Comparison of ENCODE assay signal across 8 cellular contexts in genomic region chr17:82105882-82106696, GRCh38. TPM values are rescaled to one million over a fixed set of nuclear protein-coding genes. Genes with fewer than 3 reads are reported as not detected.
DNase-seq lines count a peak whose midpoint lies in the region; ATAC-seq, FAIRE-seq and TF ChIP-seq lines count a peak whose summit lies in the region.

No MANE protein-coding gene starts in this region.

- no peaks in the 10 kb centered on the region for H4K20me1 ChIP-seq in keratinocyte (ENCODE audit: control insufficient read depth, extremely low read depth, insufficient read depth, low read length)

- DNase-seq in Daoy (ENCODE audit: low read depth) (peak; percentile 53), LNCaP clone FGC (ENCODE audit: low read depth) (peak; percentile 98), SW480 (ENCODE audit: low spot score) (peak; percentile 88), astrocyte of the cerebellum (ENCODE audit: low read depth) (no peak), keratinocyte (ENCODE audit: low read depth, low spot score) (no peak), cerebellum (ENCODE audit: low spot score) (no peak)
- peak; percentile 48 to 62 for DNase-seq in stimulated activated CD4-positive, alpha-beta T cell treated with anti-CD3 and anti-CD28 coated beads, Interleukin-4, amount 100 ng/mL, for 4 hours

- peak overlapping the region; percentile 15 for H3K9ac ChIP-seq in keratinocyte (ENCODE audit: control insufficient read depth, extremely low read depth, insufficient read depth, low read length)

- peak; percentile 73 for ATAC-seq in GM21528 (IDR thresholded peaks at IDR 0.05; ENCODE audit: low FRiP score, unreplicated experiment)

- H3K4me3 ChIP-seq in LNCaP clone FGC (ENCODE audit: low read depth, low read length) = peak overlapping the region; percentile 53
- no peak overlapping the region for H3K4me3 ChIP-seq in astrocyte of the cerebellum (ENCODE audit: low read depth, low read length)
- peak overlapping the region in 1 of 3 experiments; percentile 8 for H3K4me3 ChIP-seq in keratinocyte (ENCODE audit: control insufficient read depth in 2 of 3, extremely low read depth in 1 of 3, insufficient read depth in 2 of 3, low read depth in 1 of 3, low read length in 3 of 3)

- no peaks in the 10 kb centered on the region for H3K9me3 ChIP-seq in keratinocyte (ENCODE audit: control insufficient read depth, low read depth, low read length)

- no peaks in the 10 kb centered on the region for H3K79me2 ChIP-seq in keratinocyte (ENCODE audit: control insufficient read depth, insufficient read depth, low read length)

- dilution Hi-C loops in keratinocyte (cut with MboI; ENCODE audit: extremely low pct_ligation_motif_present, low sequenced_read_pairs) = no loop called here

- peaks cover 29% of the 10 kb centered on the region for H3K4me1 ChIP-seq in keratinocyte (ENCODE audit: control insufficient read depth, extremely low read depth, insufficient read depth, low read length)

- H3K27me3 ChIP-seq in keratinocyte (ENCODE audit: control insufficient read depth, extremely low read depth, insufficient read depth, low read length) = no peaks in the 10 kb centered on the region

- H3K27ac ChIP-seq in keratinocyte (ENCODE audit: control insufficient read depth, insufficient read depth, low read length) = peak overlapping the region; percentile 2

- peak overlapping the region; percentile 56 for H3K4me2 ChIP-seq in keratinocyte (ENCODE audit: control insufficient read depth, extremely low read depth, insufficient read depth, low read depth, low read length)

- H3K9me1 ChIP-seq in keratinocyte (ENCODE audit: control insufficient read depth, extremely low read depth, insufficient read depth, low read length) = peaks cover 2% of the 10 kb centered on the region

- peaks cover 2 to 6% of the 10 kb centered on the region in 2 experiments for H3K36me3 ChIP-seq in keratinocyte (ENCODE audit: control insufficient read depth in 2 of 2, extremely low read depth in 1 of 2, insufficient read depth in 2 of 2, low read length in 2 of 2)

- in situ Hi-C loops in astrocyte of the cerebellum (cut with HindIII; ENCODE audit: low sequenced_read_pairs) = no loop called here

- peak; percentile 74 for FAIRE-seq in keratinocyte (lab: Jason Lieb, UNC)

- TF ChIP-seq CTCF in LNCaP clone FGC (IDR thresholded peaks at IDR 0.05; ENCODE audit: control insufficient read depth, extremely low read depth, insufficient read depth) (peak; percentile 57), astrocyte of the cerebellum (IDR thresholded peaks at IDR 0.05; ENCODE audit: low read depth, low read length, missing control alignments) (peak; percentile 38), keratinocyte (optimal IDR thresholded peaks at IDR 0.05 in 1 of 3, IDR thresholded peaks at IDR 0.05 in 1 of 3, conservative IDR thresholded peaks at IDR 0.05 in 1 of 3; ENCODE audit: extremely low read depth in 1 of 3, insufficient read depth in 2 of 3, low read length in 3 of 3) (peak; percentile 26 to 36 (median 29))

- H2AFZ ChIP-seq in keratinocyte (ENCODE audit: control insufficient read depth, low read length) = peak overlapping the region; percentile 45

RNA-seq across cellular contexts. Expression of gene FASN, which starts 8.1 kb away (rescaled TPM):
- 49.5 and 65.1 TPM in 2 replicates for total RNA-seq in Daoy (2014; rRNA removed; shearing (Covaris generic))
- polyA plus RNA-seq in keratinocyte = 44.7 to 137 TPM (median 55.7 TPM) in 3 replicates
- polyA plus RNA-seq in keratinocyte (2011; ENCODE audit: low read depth) = 54.4 TPM
- polyA plus RNA-seq in keratinocyte (2011; cell fraction: cytosol; rRNA removed) = 40.9 and 142 TPM in 2 replicates
- 190 and 294 TPM in 2 replicates for polyA plus RNA-seq in keratinocyte (2011; cell fraction: nucleus; rRNA removed)
- 53.9 and 385 TPM in 2 replicates for polyA plus RNA-seq in keratinocyte (2012; ENCODE audit: low replicate concordance)
- polyA minus RNA-seq in keratinocyte = 134 to 602 TPM (median 159 TPM) in 3 replicates
- polyA minus RNA-seq in keratinocyte (2011; cell fraction: cytosol; rRNA and poly(A)+ RNA removed) = 642 TPM
- 467 and 561 TPM in 2 replicates for polyA minus RNA-seq in keratinocyte (2011; cell fraction: nucleus; rRNA and poly(A)+ RNA removed)
- 62.7 TPM for total RNA-seq in cerebellum

RNA-seq across cellular contexts. Expression of gene DUS1L, which starts 40.5 kb away (rescaled TPM):
- 82.5 and 99.0 TPM in 2 replicates for total RNA-seq in Daoy (2014; rRNA removed; shearing (Covaris generic))
- 49.1 to 68.3 TPM (median 52.0 TPM) in 3 replicates for polyA plus RNA-seq in keratinocyte
- polyA plus RNA-seq in keratinocyte (2011; ENCODE audit: low read depth) = 24.6 TPM
- polyA plus RNA-seq in keratinocyte (2011; cell fraction: cytosol; rRNA removed) = 50.8 and 74.9 TPM in 2 replicates
- polyA plus RNA-seq in keratinocyte (2011; cell fraction: nucleus; rRNA removed) = 137 and 163 TPM in 2 replicates
- polyA plus RNA-seq in keratinocyte (2012; ENCODE audit: low replicate concordance) = 70.2 and 83.6 TPM in 2 replicates
- polyA minus RNA-seq in keratinocyte = 20.4 to 46.2 TPM (median 22.9 TPM) in 3 replicates
- polyA minus RNA-seq in keratinocyte (2011; cell fraction: cytosol; rRNA and poly(A)+ RNA removed) = 52.2 TPM
- 31.5 and 31.8 TPM in 2 replicates for polyA minus RNA-seq in keratinocyte (2011; cell fraction: nucleus; rRNA and poly(A)+ RNA removed)
- total RNA-seq in cerebellum = 19.9 TPM

RNA-seq across cellular contexts. Expression of gene GPS1, which starts 54.4 kb away (rescaled TPM):
- 180 and 190 TPM in 2 replicates for total RNA-seq in Daoy (2014; rRNA removed; shearing (Covaris generic))
- 60.4 to 99.3 TPM (median 81.7 TPM) in 3 replicates for polyA plus RNA-seq in keratinocyte
- polyA plus RNA-seq in keratinocyte (2011; ENCODE audit: low read depth) = 45.3 TPM
- 59.9 and 110 TPM in 2 replicates for polyA plus RNA-seq in keratinocyte (2011; cell fraction: cytosol; rRNA removed)
- polyA plus RNA-seq in keratinocyte (2011; cell fraction: nucleus; rRNA removed) = 99.2 and 130 TPM in 2 replicates
- 61.9 and 91.0 TPM in 2 replicates for polyA plus RNA-seq in keratinocyte (2012; ENCODE audit: low replicate concordance)
- polyA minus RNA-seq in keratinocyte = 85.7 to 144 TPM (median 96.6 TPM) in 3 replicates
- polyA minus RNA-seq in keratinocyte (2011; cell fraction: cytosol; rRNA and poly(A)+ RNA removed) = 154 TPM
- polyA minus RNA-seq in keratinocyte (2011; cell fraction: nucleus; rRNA and poly(A)+ RNA removed) = 36.0 and 44.9 TPM in 2 replicates
- 52.9 TPM for total RNA-seq in cerebellum

RNA-seq across cellular contexts. Expression of gene RFNG, which starts 54.5 kb away (rescaled TPM):
- 18.8 and 20.2 TPM in 2 replicates for total RNA-seq in Daoy (2014; rRNA removed; shearing (Covaris generic))
- 10.2 to 25.3 TPM (median 13.6 TPM) in 3 replicates for polyA plus RNA-seq in keratinocyte
- 10.9 TPM for polyA plus RNA-seq in keratinocyte (2011; ENCODE audit: low read depth)
- 5.5 and 14.9 TPM in 2 replicates for polyA plus RNA-seq in keratinocyte (2011; cell fraction: cytosol; rRNA removed)
- 54.3 and 78.8 TPM in 2 replicates for polyA plus RNA-seq in keratinocyte (2011; cell fraction: nucleus; rRNA removed)
- 23.8 and 42.0 TPM in 2 replicates for polyA plus RNA-seq in keratinocyte (2012; ENCODE audit: low replicate concordance)
- polyA minus RNA-seq in keratinocyte = 5.4 to 31.0 TPM (median 8.0 TPM) in 3 replicates
- 21.1 TPM for polyA minus RNA-seq in keratinocyte (2011; cell fraction: cytosol; rRNA and poly(A)+ RNA removed)
- polyA minus RNA-seq in keratinocyte (2011; cell fraction: nucleus; rRNA and poly(A)+ RNA removed) = 18.7 and 21.1 TPM in 2 replicates
- total RNA-seq in cerebellum = 17.2 TPM

Comparison
In these comparisons a context has a peak if more than half of its experiments do, and no peak if none do; other contexts are left out.
1. DNase-seq: peak in Daoy (single experiment), LNCaP clone FGC (single experiment), SW480 (single experiment) and stimulated activated CD4-positive, alpha-beta T cell treated with anti-CD3 and anti-CD28 coated beads, Interleukin-4, amount 100 ng/mL, for 4 hours (2 of 2); none in astrocyte of the cerebellum (single experiment), keratinocyte (single experiment) and cerebellum (single experiment).
2. Peak in every context shown above with its lines, with median percentiles within 50 percentile points of each other: CTCF ChIP-seq.